8 cellular contexts compared by ENCODE assay signal in the genomic region with DNA sequence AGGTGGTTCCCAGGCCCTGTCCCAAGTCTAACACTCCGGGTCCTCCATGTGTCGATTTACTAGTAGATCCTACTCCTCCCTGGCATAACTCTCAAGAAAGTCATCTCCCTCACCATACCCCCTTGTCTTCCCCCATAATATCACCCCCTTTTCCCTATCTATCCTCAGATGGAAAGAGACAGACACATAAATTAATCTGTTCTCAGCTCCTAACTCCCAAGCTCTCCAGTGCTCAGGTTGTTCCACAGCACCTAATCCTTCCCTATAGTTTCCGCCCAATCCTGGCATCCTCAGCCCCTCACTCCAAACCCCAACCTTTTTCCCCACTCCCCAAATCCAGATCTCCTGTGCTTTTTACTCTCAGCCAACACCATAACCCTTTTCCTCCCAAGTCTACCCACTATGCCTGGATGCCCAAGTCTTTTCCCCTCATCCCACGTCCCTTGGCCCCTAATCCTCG. TPM values are rescaled to one million over a fixed set of nuclear protein-coding genes. Genes with fewer than 3 reads are reported as not detected.
DNase-seq lines count a peak whose midpoint lies in the region; ATAC-seq and TF ChIP-seq lines count a peak whose summit lies in the region.

No MANE protein-coding gene starts in this region.

- intact Hi-C loops in psoas muscle (cut with DNase I): loop anchor here (2.0 to 10.0 kb wide), 7 partner anchors 33 to 759 kb away; partner anchors contain the start of genes SNRPC (in 2 of the 2) and FANCE (in 1 of the 2)

- H3K4me3 ChIP-seq in GM12864 (ENCODE audit: low read depth, low read length) (peak overlapping the region; percentile 96), RWPE2 (ENCODE audit: severe bottlenecking) (peak overlapping the region; percentile 76), fibroblast of lung (replicated peaks in 1 of 4; ENCODE audit: control extremely low read depth in 1 of 4, insufficient read depth in 1 of 4, low read depth in 3 of 4, low read length in 4 of 4) (peak overlapping the region; percentile 84 to 97 (median 92)), psoas muscle (peak overlapping the region; percentile 99)

- TF ChIP-seq CTCF in GM12864 (IDR thresholded peaks at IDR 0.05; ENCODE audit: low read depth, low read length, missing control alignments): no peak
- TF ChIP-seq CTCF in RWPE2 (IDR thresholded peaks at IDR 0.05; ENCODE audit: poor library complexity, severe bottlenecking): no peak
- no peak for TF ChIP-seq CTCF in fibroblast of lung (conservative IDR thresholded peaks at IDR 0.05 in 1 of 2, IDR thresholded peaks at IDR 0.05 in 1 of 2; ENCODE audit: low read depth in 1 of 2, low read length in 2 of 2)
- TF ChIP-seq CTCF in psoas muscle (IDR thresholded peaks at IDR 0.05): no peak

- H3K9ac ChIP-seq in fibroblast of lung (ENCODE audit: insufficient read depth, low read length): peak overlapping the region; percentile 91

- H3K79me2 ChIP-seq in fibroblast of lung (ENCODE audit: control insufficient read depth, insufficient read depth, low read length): peaks cover 54% of the 10 kb centered on the region

- H3K36me3 ChIP-seq in RWPE2 (ENCODE audit: low read depth) (peaks cover 11% of the 10 kb centered on the region), fibroblast of lung (ENCODE audit: control insufficient read depth, insufficient read depth, low read length) (no peaks in the 10 kb centered on the region), psoas muscle (ENCODE audit: insufficient read depth in 1 of 2, low read depth in 1 of 2) (no peaks in the 10 kb centered on the region)

- H3K4me1 ChIP-seq in RWPE2 (ENCODE audit: insufficient read depth, poor library complexity, severe bottlenecking): peaks cover 14% of the 10 kb centered on the region
- H3K4me1 ChIP-seq in fibroblast of lung (ENCODE audit: control insufficient read depth, extremely low read depth, insufficient read depth, low read length): peaks cover 2% of the 10 kb centered on the region
- H3K4me1 ChIP-seq in psoas muscle: peaks cover 43% of the 10 kb centered on the region

- H3K4me2 ChIP-seq in fibroblast of lung (ENCODE audit: extremely low read depth, insufficient read depth, low read length): peak overlapping the region; percentile 84

- H3K27me3 ChIP-seq in RWPE2 (ENCODE audit: insufficient read depth, poor library complexity, severe bottlenecking) (no peaks in the 10 kb centered on the region), fibroblast of lung (ENCODE audit: control insufficient read depth, insufficient read depth, low read length) (no peaks in the 10 kb centered on the region), psoas muscle (ENCODE audit: insufficient read depth in 3 of 3, low read length in 2 of 3) (no peaks in the 10 kb centered on the region)

- 6 to 9% (median 6%) methylated on average over 5 of the region's 5 CpGs for WGBS in psoas muscle, 3 donors

- H4K20me1 ChIP-seq in fibroblast of lung (ENCODE audit: control insufficient read depth, extremely low read depth, insufficient read depth, low read length): peaks cover 2% of the 10 kb centered on the region

- DNase-seq in GM12864 (ENCODE audit: low read depth) (no peak), RWPE2 (ENCODE audit: low spot score) (no peak), fibroblast of lung (ENCODE audit: low read depth in 2 of 2) (no peak), psoas muscle (no peak), cerebellar cortex (ENCODE audit: low spot score) (no peak), NCI-H226 (no peak), COR-L47 (lab: John Stamatoyannopoulos, UW) (no peak)
- DNase-seq in stimulated activated CD4-positive, alpha-beta T cell treated with anti-CD3 and anti-CD28 coated beads, Interleukin-15, amount 100 ng/mL, for 24 hours: no peak

- peak overlapping the region; percentile 63 for H3K27ac ChIP-seq in RWPE2 (ENCODE audit: poor library complexity, severe bottlenecking)
- peak overlapping the region; percentile 84 for H3K27ac ChIP-seq in fibroblast of lung (ENCODE audit: insufficient read depth, low read length)
- H3K27ac ChIP-seq in psoas muscle: peak overlapping the region; percentile 96

- peak overlapping the region; percentile 90 for H2AFZ ChIP-seq in fibroblast of lung (ENCODE audit: low read length)

- ATAC-seq in RWPE2 (ENCODE audit: low read depth) (no peak), psoas muscle (peak in 1 of 4 donors; percentile 3)

- H3K9me3 ChIP-seq in RWPE2 (ENCODE audit: severe bottlenecking): no peaks in the 10 kb centered on the region
- H3K9me3 ChIP-seq in fibroblast of lung (ENCODE audit: control insufficient read depth, insufficient read depth, low read depth, low read length): no peaks in the 10 kb centered on the region
- H3K9me3 ChIP-seq in psoas muscle: no peaks in the 10 kb centered on the region

RNA-seq across cellular contexts. Expression of gene ILRUN, which starts 0.8 kb away (rescaled TPM):
- total RNA-seq in fibroblast of lung (51.6 and 60.1 TPM in 2 replicates), psoas muscle (100 to 1,000 TPM; 129 to 191 (median 176) TPM)
- polyA plus RNA-seq in fibroblast of lung (44.1 and 49.9 TPM in 2 replicates), psoas muscle (100 to 1,000 TPM in 2 of 3 donors, 10 to 100 TPM in 1; 89.4 to 312 (median 131) TPM)
- polyA plus RNA-seq in fibroblast of lung (2012): 46.5 and 48.2 TPM in 2 replicates
- 90.4 and 90.6 TPM in 2 replicates for polyA minus RNA-seq in fibroblast of lung (ENCODE audit: low replicate concordance)
